11 cellular contexts compared by ENCODE assay signal in the genomic region with DNA sequence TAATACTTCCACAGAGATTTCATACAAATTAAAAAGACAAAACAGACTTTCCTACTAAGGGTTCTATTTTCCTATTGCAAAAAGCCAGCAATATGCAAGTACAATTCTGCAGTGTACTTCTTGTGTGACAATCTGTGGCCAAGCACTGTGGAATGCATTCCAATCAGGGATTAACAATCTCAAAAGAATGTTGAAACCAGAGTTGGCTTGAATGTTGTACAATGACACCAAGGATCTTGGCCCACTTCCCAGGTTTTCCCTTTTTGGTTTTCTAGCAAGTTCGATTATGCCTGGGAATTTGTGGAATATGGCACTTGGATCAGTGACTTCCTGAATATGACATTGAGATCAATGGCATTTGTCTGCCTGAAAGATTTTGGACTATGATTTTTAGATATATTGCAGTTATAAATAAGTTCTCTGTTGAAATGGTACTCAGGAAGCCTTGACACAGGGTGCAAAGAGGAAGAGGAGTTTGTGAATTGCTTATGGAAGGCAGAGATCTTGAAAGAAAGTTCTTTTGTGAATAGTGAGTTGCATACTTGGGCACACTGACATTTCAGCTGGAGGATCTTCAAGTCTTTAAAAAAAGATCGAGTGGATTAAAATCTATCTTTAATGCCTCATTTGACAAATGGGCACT.
A peak's percentile ranks its signal among the peaks of the same experiment; 100 is the strongest.
DNase-seq lines count a peak whose midpoint lies in the region; ATAC-seq and TF ChIP-seq lines count a peak whose summit lies in the region.
"Had no signal": no experiment of that assay in that cellular context is flagged by ENCODE, and none has a peak within 500 bp of the region (broad histone marks: within the 10 kb centered on the region; RNA-seq: fewer than 3 reads in every experiment).

No MANE protein-coding gene starts in this region.

- DNase-seq in GM04503 (ENCODE audit: low read depth) (peak; percentile 83), ascending aorta (ENCODE audit: low spot score in 2 of 2) (peak in 1 of 2 donors; percentile 71), left ventricle myocardium superior (no peak), sigmoid colon (peak; percentile 66), T-helper 2 cell (no peak), KG1 (lab: John Stamatoyannopoulos, UW) (no peak)
- no peak for DNase-seq in activated CD4-positive, alpha-beta T cell treated with anti-CD3 and anti-CD28 coated beads, Interleukin-2, amount 50 U/mL, for 48 hours
- DNase-seq in stimulated activated CD4-positive, alpha-beta T cell treated with anti-CD3 and anti-CD28 coated beads, Interleukin-15, amount 100 ng/mL, for 24 hours = no peak
- DNase-seq: activated B cell treated with CpG ODN at 0.5 μM for 24 hours, DMS79 had no signal

- no peaks in the 10 kb centered on the region for H3K27me3 ChIP-seq in ascending aorta
- H3K27me3 ChIP-seq in sigmoid colon = no peaks in the 10 kb centered on the region

- H3K27ac ChIP-seq in ascending aorta = peak overlapping the region; percentile 35 to 44
- H3K27ac ChIP-seq in sigmoid colon = peak overlapping the region; percentile 1 to 47 (median 40)

- TF ChIP-seq EP300 in sigmoid colon (IDR thresholded peaks at IDR 0.05) = no peak

- H3K4me1 ChIP-seq in ascending aorta = peaks cover 3 to 35% of the 10 kb centered on the region in 2 donors
- peaks cover 0 to 40% (median 32%) of the 10 kb centered on the region in 4 donors for H3K4me1 ChIP-seq in sigmoid colon

- no peak for TF ChIP-seq CTCF in ascending aorta (IDR thresholded peaks at IDR 0.05)
- no peak for TF ChIP-seq CTCF in sigmoid colon (IDR thresholded peaks at IDR 0.05)

- ATAC-seq in left ventricle myocardium superior = peak; percentile 86
- ATAC-seq: mucosa of descending colon had no signal

- no peak for TF ChIP-seq POLR2A in sigmoid colon (IDR thresholded peaks at IDR 0.05)

- intact Hi-C loops in ascending aorta (cut with DNase I) (no loop called here), left ventricle myocardium superior (cut with micrococcal nuclease) (no loop called here), sigmoid colon (cut with DNase I) (no loop called here)

- no peak overlapping the region for H3K4me3 ChIP-seq in ascending aorta
- no peak overlapping the region for H3K4me3 ChIP-seq in sigmoid colon
- H3K4me3 ChIP-seq: mucosa of descending colon had no signal

- H3K9me3 ChIP-seq in ascending aorta (no peaks in the 10 kb centered on the region), sigmoid colon (no peaks in the 10 kb centered on the region)
- H3K9me3 ChIP-seq: mucosa of descending colon had no signal

- WGBS in sigmoid colon, 2 donors = 64 to 75% methylated on average over 2 of the region's 2 CpGs

- H3K36me3 ChIP-seq in ascending aorta (no peaks in the 10 kb centered on the region), sigmoid colon (peaks cover 0 to 2% (median 0%) of the 10 kb centered on the region in 4 donors)

Comparison
In these comparisons a context has a peak if more than half of its experiments do, and no peak if none do; other contexts are left out.
1. DNase-seq: peak in GM04503 (single experiment) and sigmoid colon (single experiment); none in left ventricle myocardium superior (single experiment), activated CD4-positive, alpha-beta T cell treated with anti-CD3 and anti-CD28 coated beads, Interleukin-2, amount 50 U/mL, for 48 hours (0 of 2), T-helper 2 cell (0 of 5), stimulated activated CD4-positive, alpha-beta T cell treated with anti-CD3 and anti-CD28 coated beads, Interleukin-15, amount 100 ng/mL, for 24 hours (single experiment) and KG1 (single experiment).